ENCODE assay signal across 16 cellular contexts in the genomic region with DNA sequence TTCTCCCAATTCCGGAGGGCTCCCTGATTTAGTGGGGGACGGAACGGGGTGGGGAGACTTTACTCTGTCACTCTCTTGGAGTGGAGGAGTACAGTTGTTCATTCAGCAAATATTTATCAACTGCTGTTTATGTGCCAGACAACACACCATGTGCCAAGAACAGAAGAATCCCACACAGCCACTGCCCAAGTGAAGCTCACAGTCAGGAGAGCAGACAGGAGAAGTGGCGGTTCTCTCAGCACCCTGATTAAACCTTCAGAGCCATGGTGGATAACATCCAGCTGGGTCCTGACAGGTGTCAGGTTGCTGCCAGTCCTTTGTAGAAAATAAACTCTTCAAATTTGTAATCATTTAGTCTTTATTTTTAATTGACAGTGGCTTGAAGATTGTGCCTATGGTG.
"Had no signal": no experiment of that assay in that cellular context is flagged by ENCODE, and none has a peak within 500 bp of the region (broad histone marks: within the 10 kb centered on the region; RNA-seq: fewer than 3 reads in every experiment).

No MANE protein-coding gene starts in this region.

- H3K27me3 ChIP-seq: dorsolateral prefrontal cortex, neutrophil, right lobe of liver, tibial nerve had no signal

- DNase-seq: central memory CD4-positive, alpha-beta T cell; cortex of kidney; dorsolateral prefrontal cortex; effector CD8-positive, alpha-beta T cell; islet precursor cell; mammary epithelial cell; mucosa of descending colon; naive thymus-derived CD8-positive, alpha-beta T cell; posterior cingulate gyrus; right lobe of liver; stimulated activated CD4-positive, alpha-beta T cell treated with anti-CD3 and anti-CD28 coated beads, Interleukin-4, amount 100 ng/mL, for 1 hour; stimulated activated CD8-positive, alpha-beta memory T cell treated with anti-CD3 and anti-CD28 coated beads, Interleukin-4, amount 100 ng/mL, for 48 hours; stimulated activated naive CD8-positive, alpha-beta T cell treated with anti-CD3 and anti-CD28 coated beads, Interleukin-15, Interleukin-2, amounts not matched to agents 100 U/mL and 50 U/mL, for 24 hours had no signal

- H3K4me3 ChIP-seq: dorsolateral prefrontal cortex, mucosa of descending colon, right lobe of liver, tibial nerve had no signal

- H3K4me1 ChIP-seq: right lobe of liver, tibial nerve had no signal

- ATAC-seq: mucosa of descending colon; naive thymus-derived CD8-positive, alpha-beta T cell; right lobe of liver; stimulated activated effector memory CD8-positive, alpha-beta T cell treated with anti-CD3 and anti-CD28 coated beads, Interleukin-12 subunit alpha, Interleukin-12 subunit beta, amount 100 ng/mL, for 72 hours; stimulated activated naive CD8-positive, alpha-beta T cell treated with anti-CD3 and anti-CD28 coated beads, Interleukin-15, Interleukin-2, amounts not matched to agents 100 U/mL and 50 U/mL, for 24 hours had no signal

- H3K9me3 ChIP-seq: mucosa of descending colon, neutrophil had no signal

- H3K27ac ChIP-seq: dorsolateral prefrontal cortex, neutrophil, right lobe of liver, tibial nerve had no signal

- H3K36me3 ChIP-seq: neutrophil, right lobe of liver, tibial nerve had no signal
